In genomic region chr13:23656637-23657036, GRCh38 we compare ENCODE assay signal across 9 cellular contexts.
A peak's percentile ranks its signal among the peaks of the same experiment; 100 is the strongest.
DNase-seq lines count a peak whose midpoint lies in the region; ATAC-seq and TF ChIP-seq lines count a peak whose summit lies in the region.
"Had no signal": no experiment of that assay in that cellular context is flagged by ENCODE, and none has a peak within 500 bp of the region (broad histone marks: within the 10 kb centered on the region; RNA-seq: fewer than 3 reads in every experiment).

No MANE protein-coding gene starts in this region.

- no peak for TF ChIP-seq POLR2A in gastrocnemius medialis (IDR thresholded peaks at IDR 0.05)

- in situ Hi-C loops in GM13977 (cut with MboI; ENCODE audit: low pct_unique_long_range_greater_than_20kb, low sequenced_read_pairs, unreplicated experiment) (no loop called here), astrocyte of the spinal cord (cut with HindIII; ENCODE audit: low sequenced_read_pairs) (no loop called here), gastrocnemius medialis (cut with MboI; ENCODE audit: low sequenced_read_pairs in 4 of 4) (no loop called here)

- DNase-seq in GM13977 (ENCODE audit: low spot score) (peak; percentile 52), MV-4-11 (lab: John Stamatoyannopoulos, UW) (peak; percentile 88), astrocyte of the spinal cord (ENCODE audit: low read depth, low spot score) (peak; percentile 81), nephron progenitor cell (no peak), NCI-H2107 (lab: John Stamatoyannopoulos, UW) (no peak), gastrocnemius medialis (no peak), head of caudate nucleus (no peak)
- DNase-seq: stimulated activated CD4-positive, alpha-beta T cell treated with anti-CD3 and anti-CD28 coated beads, Interleukin-1b, Interleukin-23, amount 100 ng/mL, for 48 hours had no signal

- peak overlapping the region; percentile 89 for H3K27ac Mint-ChIP-seq in nephron progenitor cell

- no peaks in the 10 kb centered on the region for H3K27me3 Mint-ChIP-seq in nephron progenitor cell (ENCODE audit: low read depth, poor library complexity)

- peaks cover 77% of the 10 kb centered on the region for H3K36me3 Mint-ChIP-seq in nephron progenitor cell (ENCODE audit: low read depth)

- H3K4me3 ChIP-seq in astrocyte of the spinal cord (ENCODE audit: low read depth, low read length) (no peak overlapping the region), gastrocnemius medialis (no peak overlapping the region)

- intact Hi-C loops in gastrocnemius medialis (cut with DNase I; ENCODE audit: low total_unique reads), result no loop called here
- intact Hi-C loops in head of caudate nucleus (cut with DNase I), result no loop called here

- H3K9me3 ChIP-seq in gastrocnemius medialis, result no peaks in the 10 kb centered on the region

- peaks cover 0 to 5% of the 10 kb centered on the region in 2 donors for H3K4me1 ChIP-seq in gastrocnemius medialis

- peaks cover 52% of the 10 kb centered on the region for H3K4me1 Mint-ChIP-seq in nephron progenitor cell

- H3K9me3 Mint-ChIP-seq in nephron progenitor cell, result peaks cover 12% of the 10 kb centered on the region

- H3K4me3 Mint-ChIP-seq in nephron progenitor cell, result no peak overlapping the region

- H3K27ac ChIP-seq in gastrocnemius medialis, result peak overlapping the region in 1 of 4 donors; percentile 20

- H3K27me3 ChIP-seq in gastrocnemius medialis, result no peaks in the 10 kb centered on the region

- ATAC-seq in gastrocnemius medialis (no peak), HG02763 (IDR thresholded peaks at IDR 0.05; ENCODE audit: unreplicated experiment) (no peak)

- TF ChIP-seq CTCF in GM13977 (IDR thresholded peaks at IDR 0.05; ENCODE audit: extremely low read depth, insufficient read depth, missing control alignments) (no peak), astrocyte of the spinal cord (IDR thresholded peaks at IDR 0.05; ENCODE audit: low read depth, low read length) (no peak), nephron progenitor cell (IDR thresholded peaks at IDR 0.05) (no peak), gastrocnemius medialis (IDR thresholded peaks at IDR 0.05 in 4 of 5, conservative IDR thresholded peaks at IDR 0.05 in 1 of 5) (no peak)

- H3K36me3 ChIP-seq in gastrocnemius medialis, result no peaks in the 10 kb centered on the region

Comparison
In these comparisons a context has a peak if more than half of its experiments do, and no peak if none do; other contexts are left out.
1. DNase-seq: peak in GM13977 (single experiment), MV-4-11 (single experiment) and astrocyte of the spinal cord (single experiment); none in nephron progenitor cell (single experiment), NCI-H2107 (single experiment), gastrocnemius medialis (0 of 2) and head of caudate nucleus (0 of 42).